Comparison of ENCODE assay signal across 9 cellular contexts in the genomic region with DNA sequence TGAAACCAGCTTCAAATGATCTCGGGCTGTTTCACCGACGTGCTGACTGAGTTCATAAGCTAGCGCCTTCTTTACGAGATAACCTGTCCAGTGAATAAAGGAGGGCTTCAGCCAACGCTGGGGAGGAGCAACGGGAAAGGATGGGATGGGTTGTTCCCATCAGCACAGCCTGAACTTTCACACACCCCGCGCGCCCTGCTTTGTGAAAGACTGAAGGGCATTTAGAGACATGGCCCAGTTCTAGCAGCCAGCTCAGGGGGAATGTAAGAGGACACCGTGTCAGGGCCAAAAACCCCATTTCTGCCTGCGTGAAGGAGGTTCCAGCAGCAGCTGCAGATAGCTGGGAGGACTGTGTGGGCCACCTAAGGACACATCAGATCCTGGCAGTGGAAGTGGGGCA.
"Had no signal": no experiment of that assay in that cellular context is flagged by ENCODE, and none has a peak within 500 bp of the region (broad histone marks: within the 10 kb centered on the region; RNA-seq: fewer than 3 reads in every experiment).

No MANE protein-coding gene starts in this region.

- DNase-seq: activated CD4-positive, alpha-beta T cell treated with anti-CD3 and anti-CD28 coated beads, Interleukin-2, amount 50 U/mL, for 4 hours; activated CD8-positive, alpha-beta memory T cell treated with anti-CD3 and anti-CD28 coated beads, Interleukin-2, amount 10 ng/mL, durations not matched to agents 7 days and 5 days; activated effector memory CD4-positive, alpha-beta T cell treated with anti-CD3 and anti-CD28 coated beads, Interleukin-2, amount 50 U/mL, for 16 hours; activated T-cell treated with anti-CD3 and anti-CD28 coated beads, Interleukin-2, amount 50 U/mL, for 24 hours; amygdala; naive B cell; stimulated activated CD4-positive, alpha-beta T cell treated with anti-CD3 and anti-CD28 coated beads, Interleukin-2, amount 100 ng/mL, for 48 hours; stimulated activated naive CD4-positive, alpha-beta T cell treated with Interleukin-2 at 50 U/mL for 16 hours; SW 1271 had no signal

- ATAC-seq: activated CD8-positive, alpha-beta memory T cell treated with anti-CD3 and anti-CD28 coated beads, Interleukin-2, amount 10 ng/mL, durations not matched to agents 7 days and 5 days had no signal
